In the genomic region with DNA sequence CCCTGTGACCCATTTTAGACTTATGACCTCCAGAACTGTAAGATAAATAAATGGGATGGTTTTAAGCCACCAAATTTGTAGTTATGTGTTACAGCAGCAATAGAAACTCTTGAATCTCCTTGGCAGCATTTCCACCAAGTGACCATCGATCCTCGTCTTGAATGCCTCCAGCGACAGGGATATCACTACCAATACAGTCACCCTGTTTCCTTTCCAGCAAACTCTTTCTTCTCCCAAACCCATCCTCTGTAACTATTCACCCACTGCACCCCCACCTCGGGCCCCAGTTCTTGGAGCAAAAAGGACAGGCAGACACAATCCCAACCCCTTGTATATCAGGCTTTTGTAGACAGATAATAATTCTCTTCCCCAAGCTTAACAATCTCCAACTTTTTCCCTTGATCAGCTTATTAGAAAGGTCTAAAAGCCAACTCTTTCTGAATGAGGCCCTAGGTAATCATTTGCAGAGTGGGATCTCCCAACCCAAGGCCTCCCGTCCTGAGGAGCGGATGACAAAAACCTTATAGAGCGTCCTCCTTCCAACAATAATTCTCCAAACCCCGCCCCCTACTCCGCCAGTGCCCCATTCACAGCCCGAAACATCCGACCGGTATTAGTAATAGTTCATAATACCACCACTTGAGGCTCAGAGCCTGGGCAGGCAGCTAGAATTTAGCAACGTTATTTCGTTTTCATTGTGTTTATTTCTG, we compare ENCODE assay signal across 1 cellular context.
TF ChIP-seq lines count a peak whose summit lies in the region.

No MANE protein-coding gene starts in this region.

TF ChIP-seq in liver, 16 proteins besides CTCF, POLR2A, EP300 and RAD21 (continued from another document):
- TF ChIP-seq, protein P1, sequence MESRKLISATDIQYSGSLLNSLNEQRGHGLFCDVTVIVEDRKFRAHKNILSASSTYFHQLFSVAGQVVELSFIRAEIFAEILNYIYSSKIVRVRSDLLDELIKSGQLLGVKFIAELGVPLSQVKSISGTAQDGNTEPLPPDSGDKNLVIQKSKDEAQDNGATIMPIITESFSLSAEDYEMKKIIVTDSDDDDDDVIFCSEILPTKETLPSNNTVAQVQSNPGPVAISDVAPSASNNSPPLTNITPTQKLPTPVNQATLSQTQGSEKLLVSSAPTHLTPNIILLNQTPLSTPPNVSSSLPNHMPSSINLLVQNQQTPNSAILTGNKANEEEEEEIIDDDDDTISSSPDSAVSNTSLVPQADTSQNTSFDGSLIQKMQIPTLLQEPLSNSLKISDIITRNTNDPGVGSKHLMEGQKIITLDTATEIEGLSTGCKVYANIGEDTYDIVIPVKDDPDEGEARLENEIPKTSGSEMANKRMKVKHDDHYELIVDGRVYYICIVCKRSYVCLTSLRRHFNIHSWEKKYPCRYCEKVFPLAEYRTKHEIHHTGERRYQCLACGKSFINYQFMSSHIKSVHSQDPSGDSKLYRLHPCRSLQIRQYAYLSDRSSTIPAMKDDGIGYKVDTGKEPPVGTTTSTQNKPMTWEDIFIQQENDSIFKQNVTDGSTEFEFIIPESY (IDR thresholded peaks at IDR 0.05) = no peak
- TF ChIP-seq EGR1 (IDR thresholded peaks at IDR 0.05; ENCODE audit: low read depth in 2 of 2) = no peak
- TF ChIP-seq FOXA1 (IDR thresholded peaks at IDR 0.05) = no peak
- no peak for TF ChIP-seq TAF1 (conservative IDR thresholded peaks at IDR 0.05)
- TF ChIP-seq JUND (IDR thresholded peaks at IDR 0.05) = no peak
- no peak for TF ChIP-seq YY1 (IDR thresholded peaks at IDR 0.05)
